In the genomic region with DNA sequence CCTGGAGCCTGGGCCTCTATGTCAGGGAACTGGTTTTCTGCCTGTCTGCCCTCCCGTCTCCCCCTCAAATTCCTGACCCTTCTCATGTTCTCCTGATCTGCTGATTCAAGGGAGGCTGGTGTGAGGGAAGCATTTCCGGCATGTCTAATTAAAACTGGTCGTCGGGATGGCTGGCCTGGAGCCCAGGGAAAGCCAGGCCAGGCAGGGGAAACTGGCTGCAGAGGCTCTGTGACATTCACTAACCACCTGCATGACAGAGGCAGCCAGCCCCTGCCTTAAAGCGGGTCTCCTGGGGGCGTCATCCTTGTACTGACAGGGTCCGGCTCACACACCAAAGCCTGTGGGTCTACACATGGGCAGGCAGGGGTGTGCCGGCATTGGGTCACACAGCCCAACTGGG, we compare ENCODE assay signal across 1 cellular context.
TF ChIP-seq lines count a peak whose summit lies in the region.

No MANE protein-coding gene starts in this region.

TF ChIP-seq in IMR-90, 13 proteins besides CTCF, POLR2A, EP300 and RAD21 (continued from another document):
- TF ChIP-seq, protein P1, sequence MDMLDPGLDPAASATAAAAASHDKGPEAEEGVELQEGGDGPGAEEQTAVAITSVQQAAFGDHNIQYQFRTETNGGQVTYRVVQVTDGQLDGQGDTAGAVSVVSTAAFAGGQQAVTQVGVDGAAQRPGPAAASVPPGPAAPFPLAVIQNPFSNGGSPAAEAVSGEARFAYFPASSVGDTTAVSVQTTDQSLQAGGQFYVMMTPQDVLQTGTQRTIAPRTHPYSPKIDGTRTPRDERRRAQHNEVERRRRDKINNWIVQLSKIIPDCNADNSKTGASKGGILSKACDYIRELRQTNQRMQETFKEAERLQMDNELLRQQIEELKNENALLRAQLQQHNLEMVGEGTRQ (IDR thresholded peaks at IDR 0.05; ENCODE audit: low read depth, low read length), result no peak
- TF ChIP-seq MXI1 (IDR thresholded peaks at IDR 0.05; ENCODE audit: borderline replicate concordance, low read depth, low read length) (no peak), MAZ (IDR thresholded peaks at IDR 0.05; ENCODE audit: borderline replicate concordance, low read depth, low read length) (no peak)
TF ChIP-seq in IMR-90: peak in this region for 0.
